Comparison of ENCODE assay signal across 19 cellular contexts in genomic region chr13:107069107-107069776, GRCh38.
DNase-seq lines count a peak whose midpoint lies in the region; ATAC-seq and TF ChIP-seq lines count a peak whose summit lies in the region.
"Had no signal": no experiment of that assay in that cellular context is flagged by ENCODE, and none has a peak within 500 bp of the region (broad histone marks: within the 10 kb centered on the region; RNA-seq: fewer than 3 reads in every experiment).

No MANE protein-coding gene starts in this region.

- no peak overlapping the region for H2AFZ ChIP-seq in smooth muscle cell (ENCODE audit: low read depth)

- H3K9ac ChIP-seq in smooth muscle cell (ENCODE audit: low read depth): no peak overlapping the region
- H3K9ac ChIP-seq: BLaER1 had no signal

- no peaks in the 10 kb centered on the region for H3K9me3 ChIP-seq in smooth muscle cell (replicated peaks; ENCODE audit: low read depth)
- H3K9me3 ChIP-seq: MG63 had no signal

- peaks cover 10% of the 10 kb centered on the region for H3K4me1 ChIP-seq in smooth muscle cell (ENCODE audit: low read depth)

- H3K36me3 ChIP-seq in smooth muscle cell (ENCODE audit: low read depth): no peaks in the 10 kb centered on the region
- H3K36me3 ChIP-seq: MG63 had no signal

- peak; percentile 10 for DNase-seq in NCI-H1105 treated with DMSO at 0.1 percent for 48 hours (lab: John Stamatoyannopoulos, UW)
- DNase-seq in NCI-H1105 (lab: John Stamatoyannopoulos, UW): no peak
- peak; percentile 26 for DNase-seq in fibroblast of peridontal ligament (ENCODE audit: extremely low read depth)
- DNase-seq in smooth muscle cell (lab: John Stamatoyannopoulos, UW; ENCODE audit: unreplicated experiment): no peak
- DNase-seq in NCI-H1694 (lab: John Stamatoyannopoulos, UW): no peak
- no peak for DNase-seq in SIG-M5 treated with dmso at 0.1 percent for 504 hours (lab: John Stamatoyannopoulos, UW; ENCODE audit: unreplicated experiment)
- DNase-seq: DMS 273 treated with DMSO at 0.1 percent for 48 hours, KG1, MG63, NCI-H1092 treated with DMSO at 0.1 percent for 48 hours, NCI-H187 treated with DMSO at 0.1 percent for 48 hours, NCI-H446 treated with DMSO at 0.1 percent for 48 hours, NCI-H748 treated with DMSO at 0.1 percent for 48 hours, SHP77 treated with DMSO at 0.1 percent for 48 hours had no signal

- H3K27ac ChIP-seq in smooth muscle cell (ENCODE audit: low read depth): no peak overlapping the region
- H3K27ac ChIP-seq: 22Rv1, BLaER1 had no signal

- ATAC-seq in SK-N-SH treated with all-trans-retinoic acid at 6 μM for 48 hours: no peak
- no peak for ATAC-seq in GM18861 (IDR thresholded peaks at IDR 0.05; ENCODE audit: unreplicated experiment)
- ATAC-seq: HCT116 had no signal

- H3F3A ChIP-seq in smooth muscle cell (ENCODE audit: low read depth): no peaks in the 10 kb centered on the region

- no peaks in the 10 kb centered on the region for H4K20me1 ChIP-seq in smooth muscle cell (ENCODE audit: low read depth)
- H4K20me1 ChIP-seq: BLaER1 had no signal

- no peak overlapping the region for H3K4me3 ChIP-seq in smooth muscle cell
- H3K4me3 ChIP-seq: BLaER1, MG63 had no signal

- no peaks in the 10 kb centered on the region for H3K27me3 ChIP-seq in smooth muscle cell (ENCODE audit: low read depth)
- H3K27me3 ChIP-seq: BLaER1, MG63 had no signal

- WGBS in smooth muscle cell (ENCODE audit: low lambda C conversion rate): 59% methylated on average over 4 of the region's 4 CpGs

- TF ChIP-seq CTCF in smooth muscle cell (IDR thresholded peaks at IDR 0.05; ENCODE audit: borderline replicate concordance, insufficient read depth, poor library complexity, severe bottlenecking): no peak

- peak overlapping the region; percentile 18 for H3K4me2 ChIP-seq in smooth muscle cell
- H3K4me2 ChIP-seq: BLaER1 had no signal

- no peaks in the 10 kb centered on the region for H3K79me2 ChIP-seq in smooth muscle cell (ENCODE audit: low read depth)

TF ChIP-seq in SK-N-SH treated with all-trans-retinoic acid at 6 μM for 48 hours, 23 proteins besides CTCF, POLR2A, EP300 and RAD21 (continues in another document):
- TF ChIP-seq SNAI2 (CRISPR knock-in tag; IDR thresholded peaks at IDR 0.05): 0 out of 2 replicates have a peak, but pooled peaks have one; percentile 31
- peak; percentile 97 for TF ChIP-seq TCF4 (CRISPR knock-in tag; IDR thresholded peaks at IDR 0.05; ENCODE audit: borderline replicate concordance)
- TF ChIP-seq ZC3H10 (CRISPR knock-in tag; IDR thresholded peaks at IDR 0.05): no peak
- no peak for TF ChIP-seq TOX (CRISPR knock-in tag; IDR thresholded peaks at IDR 0.05; ENCODE audit: borderline replicate concordance)
- TF ChIP-seq ZNF565 (CRISPR knock-in tag; conservative IDR thresholded peaks at IDR 0.05; ENCODE audit: low read depth): no peak
- TF ChIP-seq ZFP3 (CRISPR knock-in tag; IDR thresholded peaks at IDR 0.05): 0 out of 2 replicates have a peak, but pooled peaks have one; percentile 48
- 0 out of 2 replicates have a peak, but pooled peaks have one; percentile 56 for TF ChIP-seq CREB5 (CRISPR knock-in tag; IDR thresholded peaks at IDR 0.05; ENCODE audit: low read depth)
- TF ChIP-seq GLIS3 (CRISPR knock-in tag; IDR thresholded peaks at IDR 0.05): no peak; the same call in 1 of the 2 replicates
- TF ChIP-seq PATZ1 (CRISPR knock-in tag; IDR thresholded peaks at IDR 0.05; ENCODE audit: borderline replicate concordance): peak; percentile 55; the same call in 1 of the 2 replicates
- peak; percentile 25; the same call in 1 of the 2 replicates for TF ChIP-seq ZNF8 (CRISPR knock-in tag; IDR thresholded peaks at IDR 0.05)
- TF ChIP-seq PPARA (CRISPR knock-in tag; IDR thresholded peaks at IDR 0.05; ENCODE audit: borderline replicate concordance): no peak
- TF ChIP-seq ESRRG (CRISPR knock-in tag; IDR thresholded peaks at IDR 0.05): peak; percentile 54; the same call in 1 of the 2 replicates
- TF ChIP-seq, protein P1, sequence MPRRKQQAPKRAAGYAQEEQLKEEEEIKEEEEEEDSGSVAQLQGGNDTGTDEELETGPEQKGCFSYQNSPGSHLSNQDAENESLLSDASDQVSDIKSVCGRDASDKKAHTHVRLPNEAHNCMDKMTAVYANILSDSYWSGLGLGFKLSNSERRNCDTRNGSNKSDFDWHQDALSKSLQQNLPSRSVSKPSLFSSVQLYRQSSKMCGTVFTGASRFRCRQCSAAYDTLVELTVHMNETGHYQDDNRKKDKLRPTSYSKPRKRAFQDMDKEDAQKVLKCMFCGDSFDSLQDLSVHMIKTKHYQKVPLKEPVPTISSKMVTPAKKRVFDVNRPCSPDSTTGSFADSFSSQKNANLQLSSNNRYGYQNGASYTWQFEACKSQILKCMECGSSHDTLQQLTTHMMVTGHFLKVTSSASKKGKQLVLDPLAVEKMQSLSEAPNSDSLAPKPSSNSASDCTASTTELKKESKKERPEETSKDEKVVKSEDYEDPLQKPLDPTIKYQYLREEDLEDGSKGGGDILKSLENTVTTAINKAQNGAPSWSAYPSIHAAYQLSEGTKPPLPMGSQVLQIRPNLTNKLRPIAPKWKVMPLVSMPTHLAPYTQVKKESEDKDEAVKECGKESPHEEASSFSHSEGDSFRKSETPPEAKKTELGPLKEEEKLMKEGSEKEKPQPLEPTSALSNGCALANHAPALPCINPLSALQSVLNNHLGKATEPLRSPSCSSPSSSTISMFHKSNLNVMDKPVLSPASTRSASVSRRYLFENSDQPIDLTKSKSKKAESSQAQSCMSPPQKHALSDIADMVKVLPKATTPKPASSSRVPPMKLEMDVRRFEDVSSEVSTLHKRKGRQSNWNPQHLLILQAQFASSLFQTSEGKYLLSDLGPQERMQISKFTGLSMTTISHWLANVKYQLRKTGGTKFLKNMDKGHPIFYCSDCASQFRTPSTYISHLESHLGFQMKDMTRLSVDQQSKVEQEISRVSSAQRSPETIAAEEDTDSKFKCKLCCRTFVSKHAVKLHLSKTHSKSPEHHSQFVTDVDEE (CRISPR knock-in tag; IDR thresholded peaks at IDR 0.05): peak; percentile 98
- peak; percentile 93 for TF ChIP-seq CSRNP3 (CRISPR knock-in tag; IDR thresholded peaks at IDR 0.05)
- no peak for TF ChIP-seq CSDC2 (CRISPR knock-in tag; IDR thresholded peaks at IDR 0.05)
- no peak for TF ChIP-seq ZNF70 (CRISPR knock-in tag; IDR thresholded peaks at IDR 0.05)
- no peak for TF ChIP-seq ZFP30 (CRISPR knock-in tag; IDR thresholded peaks at IDR 0.05)
- no peak for TF ChIP-seq ARNTL (CRISPR knock-in tag; IDR thresholded peaks at IDR 0.05; ENCODE audit: borderline replicate concordance, low read depth)
- TF ChIP-seq BACH2 (CRISPR knock-in tag; IDR thresholded peaks at IDR 0.05; ENCODE audit: borderline replicate concordance): no peak
- no peak for TF ChIP-seq OSR1 (CRISPR knock-in tag; IDR thresholded peaks at IDR 0.05)

Comparison
In these comparisons a context has a peak if more than half of its experiments do, and no peak if none do; other contexts are left out.
1. DNase-seq: peak in NCI-H1105 treated with DMSO at 0.1 percent for 48 hours (single experiment) and fibroblast of peridontal ligament (single experiment); none in NCI-H1105 (single experiment), smooth muscle cell (single experiment), NCI-H1694 (single experiment) and SIG-M5 treated with dmso at 0.1 percent for 504 hours (single experiment).